In genomic region chr18:49967171-49967570, GRCh38 we compare ENCODE assay signal across 16 cellular contexts.
DNase-seq lines count a peak whose midpoint lies in the region; ATAC-seq, FAIRE-seq and TF ChIP-seq lines count a peak whose summit lies in the region.
"Had no signal": no experiment of that assay in that cellular context is flagged by ENCODE, and none has a peak within 500 bp of the region (broad histone marks: within the 10 kb centered on the region; RNA-seq: fewer than 3 reads in every experiment).

No MANE protein-coding gene starts in this region.

- no peak for TF ChIP-seq RAD21 in HepG2 (CRISPR knock-in tag; IDR thresholded peaks at IDR 0.05)

- no peaks in the 10 kb centered on the region for H3K4me1 Mint-ChIP-seq in activated T-cell treated with anti-CD3 and anti-CD28 coated beads, Interleukin-2, amount 50 U/mL, for 4 hours (ENCODE audit: low read depth)
- H3K4me1 Mint-ChIP-seq: activated CD4-positive, alpha-beta T cell treated with anti-CD3 and anti-CD28 coated beads, Interleukin-2, amount 10 ng/mL, durations not matched to agents 24 days and 14 days had no signal

- in situ Hi-C loops in HepG2 (cut with HindIII; ENCODE audit: extremely low pct_ligation_motif_present, low pct_unique_long_range_greater_than_20kb): no loop called here

- H3K9me3 ChIP-seq in HepG2 (ENCODE audit: low read length): no peaks in the 10 kb centered on the region
- H3K9me3 ChIP-seq: BLaER1 treated with 17β-estradiol and CSF1 and Interleukin-3, amounts not matched to agents 10 nM and 100 nM had no signal

- WGBS in HepG2 (ENCODE audit: low lambda C conversion rate): 1% methylated on average over 4 of the region's 4 CpGs

- H3K9me3 Mint-ChIP-seq in activated T-cell treated with anti-CD3 and anti-CD28 coated beads, Interleukin-2, amount 50 U/mL, for 4 hours: no peaks in the 10 kb centered on the region
- H3K9me3 Mint-ChIP-seq: activated CD4-positive, alpha-beta T cell treated with anti-CD3 and anti-CD28 coated beads, Interleukin-2, amount 10 ng/mL, durations not matched to agents 24 days and 14 days; activated naive CD8-positive, alpha-beta T cell treated with anti-CD3 and anti-CD28 coated beads, Interleukin-2, amount 10 ng/mL, durations not matched to agents 7 days and 5 days had no signal

- BruUV-seq in HepG2 (replicated peaks; lab: Mats Ljungman, UMichigan): no TSS peak

- peak overlapping the region; percentile 76 for H3K27ac ChIP-seq in HepG2 (ENCODE audit: extremely low read length, insufficient read depth, low read length)
- H3K27ac ChIP-seq: BLaER1 treated with 17β-estradiol and CSF1 and Interleukin-3, amounts not matched to agents 10 nM and 100 nM; HL-60; RWPE1 had no signal

- H3K27me3 Mint-ChIP-seq in activated T-cell treated with anti-CD3 and anti-CD28 coated beads, Interleukin-2, amount 50 U/mL, for 4 hours (ENCODE audit: low read depth): peaks cover 3% of the 10 kb centered on the region

- H4K20me1 ChIP-seq in HepG2 (ENCODE audit: insufficient read depth, low read length): no peaks in the 10 kb centered on the region
- H4K20me1 ChIP-seq: BLaER1 treated with 17β-estradiol and CSF1 and Interleukin-3, amounts not matched to agents 10 nM and 100 nM had no signal

- H2AFZ ChIP-seq in HepG2 (ENCODE audit: low read length): peak overlapping the region; percentile 48

- H3K4me2 ChIP-seq in HepG2 (ENCODE audit: low read depth, low read length): peak overlapping the region; percentile 63

- H3K27me3 ChIP-seq in HepG2 (ENCODE audit: control insufficient read depth in 1 of 2, insufficient read depth in 2 of 2, low read length in 2 of 2): no peaks in the 10 kb centered on the region
- H3K27me3 ChIP-seq: BLaER1 treated with 17β-estradiol and CSF1 and Interleukin-3, amounts not matched to agents 10 nM and 100 nM had no signal

- ATAC-seq in GM18511 (IDR thresholded peaks at IDR 0.05; ENCODE audit: unreplicated experiment): peak; percentile 85
- peak; percentile 71 for ATAC-seq in GM21786 (IDR thresholded peaks at IDR 0.05; ENCODE audit: unreplicated experiment)
- peak; percentile 36 for ATAC-seq in HG03565 (IDR thresholded peaks at IDR 0.05; ENCODE audit: unreplicated experiment)
- ATAC-seq in HepG2: peak; percentile 94
- no peak for ATAC-seq in activated T-cell treated with anti-CD3 and anti-CD28 coated beads, Interleukin-2, amount 50 U/mL, for 4 hours

- H3K4me3 Mint-ChIP-seq in activated T-cell treated with anti-CD3 and anti-CD28 coated beads, Interleukin-2, amount 50 U/mL, for 4 hours: no peak overlapping the region
- H3K4me3 Mint-ChIP-seq: activated CD4-positive, alpha-beta T cell treated with anti-CD3 and anti-CD28 coated beads, Interleukin-2, amount 10 ng/mL, durations not matched to agents 24 days and 14 days; activated naive CD8-positive, alpha-beta T cell treated with anti-CD3 and anti-CD28 coated beads, Interleukin-2, amount 10 ng/mL, durations not matched to agents 7 days and 5 days had no signal

- no peak for TF ChIP-seq CTCF in HepG2 (CRISPR knock-in tag; IDR thresholded peaks at IDR 0.05)

- POLR2A ChIA-PET in HepG2 (lab: Yijun Ruan, JAX): interaction anchor here (0.9 kb wide), 1 partner anchor 24 kb away, joined by 3 read pairs; no protein-coding TSS in a partner anchor

- no peak for TF ChIP-seq POLR2A in HepG2 (IDR thresholded peaks at IDR 0.05; ENCODE audit: insufficient read depth in 1 of 2, low read depth in 2 of 2, low read length in 2 of 2)

- intact Hi-C loops in HepG2 (cut with micrococcal nuclease; ENCODE audit: unreplicated experiment) (loop anchor here (5.0 kb wide), 1 partner anchor 65 kb away; no protein-coding TSS in a partner anchor), cardiac septum (cut with DNase I) (no loop called here)

- H3K36me3 Mint-ChIP-seq in activated T-cell treated with anti-CD3 and anti-CD28 coated beads, Interleukin-2, amount 50 U/mL, for 4 hours (ENCODE audit: insufficient read depth): no peaks in the 10 kb centered on the region
- H3K36me3 Mint-ChIP-seq: activated naive CD8-positive, alpha-beta T cell treated with anti-CD3 and anti-CD28 coated beads, Interleukin-2, amount 10 ng/mL, durations not matched to agents 7 days and 5 days had no signal

- CTCF ChIA-PET in HepG2 (lab: Yijun Ruan, JAX; ENCODE audit: low intra/inter-chr PET ratio, low total read pairs): no interaction called here

- H3K79me2 ChIP-seq in HepG2 (ENCODE audit: insufficient read depth, low read length): no peaks in the 10 kb centered on the region

- H3K36me3 ChIP-seq in HepG2 (replicated peaks in 1 of 2; ENCODE audit: control insufficient read depth in 1 of 2, insufficient read depth in 2 of 2, low read length in 2 of 2): peaks cover 3 to 13% of the 10 kb centered on the region in 2 experiments; a peak in 4 of 5 replicates
- H3K36me3 ChIP-seq: BLaER1 treated with 17β-estradiol and CSF1 and Interleukin-3, amounts not matched to agents 10 nM and 100 nM had no signal

- peak; percentile 97 for FAIRE-seq in HepG2 (lab: Jason Lieb, UNC)
- FAIRE-seq: keratinocyte had no signal

- peak; percentile 93 for DNase-seq in HepG2 (ENCODE audit: low spot score)
- no peak for DNase-seq in activated T-cell treated with anti-CD3 and anti-CD28 coated beads, Interleukin-2, amount 50 U/mL, for 4 hours
- DNase-seq in cardiac septum (ENCODE audit: low spot score): no peak
- DNase-seq in cortex of kidney (lab: John Stamatoyannopoulos, UW): no peak
- no peak for DNase-seq in NCI-H1694 treated with DMSO at 0.1 percent for 48 hours (lab: John Stamatoyannopoulos, UW)
- DNase-seq: activated CD4-positive, alpha-beta T cell treated with anti-CD3 and anti-CD28 coated beads, Interleukin-2, amount 10 ng/mL, durations not matched to agents 24 days and 14 days; activated naive CD8-positive, alpha-beta T cell treated with anti-CD3 and anti-CD28 coated beads, Interleukin-2, amount 10 ng/mL, durations not matched to agents 7 days and 5 days; NCI-H1105 treated with DMSO at 0.1 percent for 48 hours; retina had no signal

- H3K4me1 ChIP-seq in HepG2 (ENCODE audit: insufficient read depth, low read length): peaks cover 44% of the 10 kb centered on the region

- peak overlapping the region; percentile 59 for H3K9ac ChIP-seq in HepG2 (ENCODE audit: insufficient read depth, low read depth, low read length)
- H3K9ac ChIP-seq: BLaER1 treated with 17β-estradiol and CSF1 and Interleukin-3, amounts not matched to agents 10 nM and 100 nM had no signal

- H3K4me3 ChIP-seq in HepG2 (replicated peaks in 1 of 3; ENCODE audit: insufficient read depth in 1 of 3, low read depth in 2 of 3, low read length in 3 of 3): peak overlapping the region; percentile 22 to 60 (median 35); a peak in 5 of 6 replicates
- H3K4me3 ChIP-seq: BLaER1 treated with 17β-estradiol and CSF1 and Interleukin-3, amounts not matched to agents 10 nM and 100 nM had no signal

- peak in 1 of 2 experiments; percentile 53; a peak in 2 of 4 replicates for TF ChIP-seq EP300 in HepG2 (IDR thresholded peaks at IDR 0.05; ENCODE audit: low read depth in 2 of 2, low read length in 2 of 2)
- TF ChIP-seq EP300 in HepG2 (CRISPR knock-in tag; IDR thresholded peaks at IDR 0.05; ENCODE audit: borderline replicate concordance): no peak

TF ChIP-seq in HepG2, 621 proteins besides CTCF, POLR2A, EP300 and RAD21 (continues in another document):
- TF ChIP-seq MIER3 (CRISPR knock-in tag; IDR thresholded peaks at IDR 0.05; ENCODE audit: borderline replicate concordance) (0 out of 2 replicates have a peak, but pooled peaks have one; percentile 46), ZGPAT (CRISPR knock-in tag; IDR thresholded peaks at IDR 0.05) (0 out of 2 replicates have a peak, but pooled peaks have one; percentile 24), ZNF549 (CRISPR knock-in tag; IDR thresholded peaks at IDR 0.05) (no peak), RCOR2 (CRISPR knock-in tag; IDR thresholded peaks at IDR 0.05) (0 out of 2 replicates have a peak, but pooled peaks have one; percentile 43), FOXA3 (CRISPR knock-in tag; IDR thresholded peaks at IDR 0.05) (0 out of 2 replicates have a peak, but pooled peaks have one; percentile 52), GATAD2A (CRISPR knock-in tag; IDR thresholded peaks at IDR 0.05) (peak; percentile 78)
- TF ChIP-seq, protein P1, sequence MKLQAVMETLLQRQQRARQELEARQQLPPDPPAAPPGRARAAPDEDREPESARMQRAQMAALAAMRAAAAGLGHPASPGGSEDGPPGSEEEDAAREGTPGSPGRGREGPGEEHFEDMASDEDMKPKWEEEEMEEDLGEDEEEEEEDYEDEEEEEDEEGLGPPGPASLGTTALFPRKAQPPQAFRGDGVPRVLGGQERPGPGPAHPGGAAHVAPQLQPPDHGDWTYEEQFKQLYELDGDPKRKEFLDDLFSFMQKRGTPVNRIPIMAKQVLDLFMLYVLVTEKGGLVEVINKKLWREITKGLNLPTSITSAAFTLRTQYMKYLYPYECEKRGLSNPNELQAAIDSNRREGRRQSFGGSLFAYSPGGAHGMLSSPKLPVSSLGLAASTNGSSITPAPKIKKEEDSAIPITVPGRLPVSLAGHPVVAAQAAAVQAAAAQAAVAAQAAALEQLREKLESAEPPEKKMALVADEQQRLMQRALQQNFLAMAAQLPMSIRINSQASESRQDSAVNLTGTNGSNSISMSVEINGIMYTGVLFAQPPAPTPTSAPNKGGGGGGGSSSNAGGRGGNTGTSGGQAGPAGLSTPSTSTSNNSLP (IDR thresholded peaks at IDR 0.05; ENCODE audit: low read depth, low read length): peak; percentile 85
- TF ChIP-seq, protein P2, sequence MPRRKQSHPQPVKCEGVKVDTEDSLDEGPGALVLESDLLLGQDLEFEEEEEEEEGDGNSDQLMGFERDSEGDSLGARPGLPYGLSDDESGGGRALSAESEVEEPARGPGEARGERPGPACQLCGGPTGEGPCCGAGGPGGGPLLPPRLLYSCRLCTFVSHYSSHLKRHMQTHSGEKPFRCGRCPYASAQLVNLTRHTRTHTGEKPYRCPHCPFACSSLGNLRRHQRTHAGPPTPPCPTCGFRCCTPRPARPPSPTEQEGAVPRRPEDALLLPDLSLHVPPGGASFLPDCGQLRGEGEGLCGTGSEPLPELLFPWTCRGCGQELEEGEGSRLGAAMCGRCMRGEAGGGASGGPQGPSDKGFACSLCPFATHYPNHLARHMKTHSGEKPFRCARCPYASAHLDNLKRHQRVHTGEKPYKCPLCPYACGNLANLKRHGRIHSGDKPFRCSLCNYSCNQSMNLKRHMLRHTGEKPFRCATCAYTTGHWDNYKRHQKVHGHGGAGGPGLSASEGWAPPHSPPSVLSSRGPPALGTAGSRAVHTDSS (CRISPR knock-in tag; conservative IDR thresholded peaks at IDR 0.05): no peak

Comparison
In these comparisons a context has a peak if more than half of its experiments do, and no peak if none do; other contexts are left out.
1. ATAC-seq: peak in GM18511 (single experiment), GM21786 (single experiment), HG03565 (single experiment) and HepG2 (single experiment); none in activated T-cell treated with anti-CD3 and anti-CD28 coated beads, Interleukin-2, amount 50 U/mL, for 4 hours (0 of 2).